8 cellular contexts compared by ENCODE assay signal in the genomic region with DNA sequence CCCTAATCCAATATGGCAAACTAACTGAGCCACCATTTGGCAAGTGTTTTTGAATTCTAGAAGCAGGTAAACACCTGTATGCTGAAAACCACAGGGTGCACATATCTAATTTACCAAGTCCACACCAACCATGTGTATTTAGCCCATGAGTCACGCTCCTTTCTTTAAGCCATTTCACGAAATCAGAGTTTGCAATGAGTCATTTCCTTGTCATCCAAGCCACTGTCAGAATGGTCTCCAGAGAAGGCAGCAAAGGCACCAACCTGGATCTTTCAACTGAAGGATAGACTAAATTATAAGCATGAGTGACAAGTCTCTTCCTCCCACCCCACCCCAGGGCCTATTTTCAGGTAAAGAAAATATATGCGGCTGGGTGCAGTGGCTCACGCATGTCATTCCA.
DNase-seq lines count a peak whose midpoint lies in the region; ATAC-seq, FAIRE-seq and TF ChIP-seq lines count a peak whose summit lies in the region.

No MANE protein-coding gene starts in this region.

- no peak for ATAC-seq in omental fat pad (ENCODE audit: low FRiP score)

- TF ChIP-seq CTCF in astrocyte of the spinal cord (IDR thresholded peaks at IDR 0.05; ENCODE audit: low read depth, low read length) (no peak), omental fat pad (IDR thresholded peaks at IDR 0.05) (no peak)

- H3K27ac Mint-ChIP-seq in activated naive CD4-positive, alpha-beta T cell treated with anti-CD3 and anti-CD28 coated beads for 36 hours, result peak overlapping the region; percentile 31

- H3K9me3 Mint-ChIP-seq in activated naive CD4-positive, alpha-beta T cell treated with anti-CD3 and anti-CD28 coated beads for 36 hours, result no peaks in the 10 kb centered on the region

- no peaks in the 10 kb centered on the region for H3K36me3 Mint-ChIP-seq in activated naive CD4-positive, alpha-beta T cell treated with anti-CD3 and anti-CD28 coated beads for 36 hours (ENCODE audit: low read depth)

- intact Hi-C loops in activated naive CD4-positive, alpha-beta T cell treated with anti-CD3 and anti-CD28 coated beads for 36 hours (cut with micrococcal nuclease), result loop anchor here (1.0 to 10.0 kb wide), 2 partner anchors 61 to 196 kb away; a partner anchor contains a TSS

- H3K4me1 Mint-ChIP-seq in activated naive CD4-positive, alpha-beta T cell treated with anti-CD3 and anti-CD28 coated beads for 36 hours (ENCODE audit: low read depth), result peaks cover 27% of the 10 kb centered on the region

- no peak for FAIRE-seq in HTR-8/SVneo (lab: Jason Lieb, UNC)

- H3K27me3 Mint-ChIP-seq in activated naive CD4-positive, alpha-beta T cell treated with anti-CD3 and anti-CD28 coated beads for 36 hours (ENCODE audit: low read depth), result peaks cover 16% of the 10 kb centered on the region

- peak; percentile 58 for DNase-seq in activated naive CD4-positive, alpha-beta T cell treated with anti-CD3 and anti-CD28 coated beads for 36 hours
- no peak for DNase-seq in activated naive CD4-positive, alpha-beta T cell treated with anti-CD3 and anti-CD28 coated beads, Interleukin-2, amount 50 U/mL, for 16 hours
- DNase-seq in HTR-8/SVneo (ENCODE audit: insufficient read length, low spot score) (peak; percentile 85), astrocyte of the spinal cord (ENCODE audit: low read depth, low spot score) (peak; percentile 83), omental fat pad (ENCODE audit: low spot score) (no peak), middle frontal gyrus (ENCODE audit: extremely low spot score, low spot score) (no peak), NCI-H446 (lab: John Stamatoyannopoulos, UW) (no peak)
- peak in 2 of 3 donors; percentile 9 to 14 for DNase-seq in stimulated activated CD4-positive, alpha-beta T cell treated with anti-CD3 and anti-CD28 coated beads, TNF-alpha, amount 100 ng/mL, for 48 hours (ENCODE audit: low read depth in 3 of 3)

- in situ Hi-C loops in astrocyte of the spinal cord (cut with HindIII; ENCODE audit: low sequenced_read_pairs), result no loop called here

- no peak overlapping the region for H3K4me3 ChIP-seq in astrocyte of the spinal cord (ENCODE audit: low read depth, low read length)

- H3K4me3 Mint-ChIP-seq in activated naive CD4-positive, alpha-beta T cell treated with anti-CD3 and anti-CD28 coated beads for 36 hours, result no peak overlapping the region

- CTCF ChIA-PET in activated naive CD4-positive, alpha-beta T cell treated with anti-CD3 and anti-CD28 coated beads for 36 hours (lab: Charles Lee), result no interaction called here

Comparison
In these comparisons a context has a peak if more than half of its experiments do, and no peak if none do; other contexts are left out.
1. DNase-seq: peak in activated naive CD4-positive, alpha-beta T cell treated with anti-CD3 and anti-CD28 coated beads for 36 hours (single experiment), HTR-8/SVneo (single experiment), astrocyte of the spinal cord (single experiment) and stimulated activated CD4-positive, alpha-beta T cell treated with anti-CD3 and anti-CD28 coated beads, TNF-alpha, amount 100 ng/mL, for 48 hours (2 of 3); none in activated naive CD4-positive, alpha-beta T cell treated with anti-CD3 and anti-CD28 coated beads, Interleukin-2, amount 50 U/mL, for 16 hours (single experiment), omental fat pad (single experiment), middle frontal gyrus (single experiment) and NCI-H446 (0 of 2).